ENCODE assay signal across 14 cellular contexts in the genomic region with DNA sequence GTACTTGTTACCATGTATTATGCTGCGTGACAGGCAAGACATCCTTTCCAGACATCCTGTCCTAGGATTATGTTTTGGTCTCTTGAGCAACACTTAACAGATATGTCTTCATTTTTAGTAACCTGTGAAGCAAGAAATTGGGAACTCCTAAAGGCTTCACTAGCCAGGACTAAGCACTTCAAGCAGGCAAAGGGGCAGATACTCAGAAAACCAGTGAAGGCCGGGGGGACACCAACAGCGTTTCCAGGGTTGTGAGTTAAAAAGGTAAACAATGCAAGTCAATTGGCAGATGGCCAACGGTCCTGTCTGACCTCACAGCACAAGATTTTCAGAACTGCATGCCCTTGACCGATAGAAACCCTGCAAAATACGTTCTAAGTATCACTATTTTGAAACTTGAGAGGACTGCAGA.
A peak's percentile ranks its signal among the peaks of the same experiment; 100 is the strongest.
DNase-seq lines count a peak whose midpoint lies in the region; ATAC-seq and TF ChIP-seq lines count a peak whose summit lies in the region.
"Had no signal": no experiment of that assay in that cellular context is flagged by ENCODE, and none has a peak within 500 bp of the region (broad histone marks: within the 10 kb centered on the region; RNA-seq: fewer than 3 reads in every experiment).

No MANE protein-coding gene starts in this region.

- H3K27ac ChIP-seq in hepatocyte: no peak overlapping the region
- peak overlapping the region; percentile 61 for H3K27ac ChIP-seq in smooth muscle cell (ENCODE audit: low read depth)

- POLR2A ChIA-PET in activated CD4-positive, alpha-beta T cell treated with anti-CD3 and anti-CD28 coated beads, Interleukin-2, amount 10 ng/mL, durations not matched to agents 7 days and 5 days (lab: Charles Lee): no interaction called here

- no peaks in the 10 kb centered on the region for H3K9me2 ChIP-seq in hepatocyte (replicated peaks; ENCODE audit: insufficient read depth)

- H3K4me1 ChIP-seq in hepatocyte (ENCODE audit: insufficient read depth): peaks cover 9% of the 10 kb centered on the region
- peaks cover 10% of the 10 kb centered on the region for H3K4me1 ChIP-seq in smooth muscle cell (ENCODE audit: low read depth)

- H3K4me3 Mint-ChIP-seq in activated T-helper 17 cell treated with anti-CD3 and anti-CD28 coated beads, Interleukin-2, amount 50 U/mL, for 72 hours: no peak overlapping the region
- H3K4me3 Mint-ChIP-seq in activated CD4-positive, alpha-beta T cell treated with anti-CD3 and anti-CD28 coated beads, Interleukin-2, amount 10 ng/mL, durations not matched to agents 7 days and 5 days: no peak overlapping the region

- H2AFZ ChIP-seq in hepatocyte: no peak overlapping the region
- peak overlapping the region; percentile 30 for H2AFZ ChIP-seq in smooth muscle cell (ENCODE audit: low read depth)

- H3K27ac Mint-ChIP-seq in activated T-helper 17 cell treated with anti-CD3 and anti-CD28 coated beads, Interleukin-2, amount 50 U/mL, for 72 hours: peak overlapping the region; percentile 10
- no peak overlapping the region for H3K27ac Mint-ChIP-seq in activated CD4-positive, alpha-beta T cell treated with anti-CD3 and anti-CD28 coated beads, Interleukin-2, amount 10 ng/mL, durations not matched to agents 7 days and 5 days

- no peaks in the 10 kb centered on the region for H3K79me2 ChIP-seq in hepatocyte
- H3K79me2 ChIP-seq in smooth muscle cell (ENCODE audit: low read depth): no peaks in the 10 kb centered on the region

- no peaks in the 10 kb centered on the region for H3K9me3 Mint-ChIP-seq in activated T-helper 17 cell treated with anti-CD3 and anti-CD28 coated beads, Interleukin-2, amount 50 U/mL, for 72 hours
- H3K9me3 Mint-ChIP-seq in activated CD4-positive, alpha-beta T cell treated with anti-CD3 and anti-CD28 coated beads, Interleukin-2, amount 10 ng/mL, durations not matched to agents 7 days and 5 days: peaks cover 21% of the 10 kb centered on the region

- no peaks in the 10 kb centered on the region for H3K9me3 ChIP-seq in hepatocyte (ENCODE audit: low read depth)
- no peaks in the 10 kb centered on the region for H3K9me3 ChIP-seq in smooth muscle cell (replicated peaks; ENCODE audit: low read depth)

- 22% methylated on average over 6 of the region's 6 CpGs for WGBS in hepatocyte (ENCODE audit: low lambda C conversion rate, missing lambda C conversion rate)
- 24% methylated on average over 6 of the region's 6 CpGs for WGBS in smooth muscle cell (ENCODE audit: low lambda C conversion rate)

- peaks cover 4% of the 10 kb centered on the region for H3F3A ChIP-seq in smooth muscle cell (ENCODE audit: low read depth)

- CTCF ChIA-PET in activated CD4-positive, alpha-beta T cell treated with anti-CD3 and anti-CD28 coated beads, Interleukin-2, amount 10 ng/mL, durations not matched to agents 7 days and 5 days (lab: Charles Lee): interaction anchor here (0.9 to 1.2 kb wide), 2 partner anchors 18 to 51 kb away, joined by 3 read pairs; no protein-coding TSS in a partner anchor

- no peak for TF ChIP-seq CTCF in hepatocyte (IDR thresholded peaks at IDR 0.05; ENCODE audit: poor library complexity)
- TF ChIP-seq CTCF in smooth muscle cell (IDR thresholded peaks at IDR 0.05; ENCODE audit: borderline replicate concordance, insufficient read depth, poor library complexity, severe bottlenecking): no peak

- H3K4me3 ChIP-seq in hepatocyte (no peak overlapping the region), smooth muscle cell (no peak overlapping the region)

- H3K36me3 ChIP-seq in hepatocyte (replicated peaks; ENCODE audit: insufficient read depth, low read depth): no peaks in the 10 kb centered on the region
- no peaks in the 10 kb centered on the region for H3K36me3 ChIP-seq in smooth muscle cell (ENCODE audit: low read depth)

- peak; percentile 46 for DNase-seq in NCI-H82 (lab: John Stamatoyannopoulos, UW)
- DNase-seq in NCI-H82 treated with DMSO at 0.1 percent for 48 hours (lab: John Stamatoyannopoulos, UW; ENCODE audit: unreplicated experiment): no peak
- DNase-seq in hepatocyte (ENCODE audit: low spot score): peak; percentile 80
- DNase-seq in smooth muscle cell (lab: John Stamatoyannopoulos, UW; ENCODE audit: unreplicated experiment): no peak
- no peak for DNase-seq in stimulated activated CD8-positive, alpha-beta memory T cell treated with anti-CD3 and anti-CD28 coated beads, Interleukin-4, amount 100 ng/mL, for 48 hours
- no peak for DNase-seq in activated CD4-positive, alpha-beta T cell treated with anti-CD3 and anti-CD28 coated beads, Interleukin-2, amount 10 ng/mL, durations not matched to agents 7 days and 5 days
- DNase-seq: activated CD4-positive, alpha-beta T cell treated with anti-CD3 and anti-CD28 coated beads for 1 hour; activated effector memory CD4-positive, alpha-beta T cell treated with anti-CD3 and anti-CD28 coated beads, Interleukin-2, amount 50 U/mL, for 16 hours; DMS79; effector memory CD4-positive, alpha-beta T cell; NCI-H1105 treated with DMSO at 0.1 percent for 48 hours; stimulated activated CD4-positive, alpha-beta T cell treated with anti-CD3 and anti-CD28 coated beads, Interleukin-4, amount 100 ng/mL, for 24 hours had no signal

- no peaks in the 10 kb centered on the region for H3K36me3 Mint-ChIP-seq in activated T-helper 17 cell treated with anti-CD3 and anti-CD28 coated beads, Interleukin-2, amount 50 U/mL, for 72 hours (ENCODE audit: low read depth)
- peaks cover 50% of the 10 kb centered on the region for H3K36me3 Mint-ChIP-seq in activated CD4-positive, alpha-beta T cell treated with anti-CD3 and anti-CD28 coated beads, Interleukin-2, amount 10 ng/mL, durations not matched to agents 7 days and 5 days (ENCODE audit: low read depth)

- H3K27me3 Mint-ChIP-seq in activated T-helper 17 cell treated with anti-CD3 and anti-CD28 coated beads, Interleukin-2, amount 50 U/mL, for 72 hours: no peaks in the 10 kb centered on the region
- no peaks in the 10 kb centered on the region for H3K27me3 Mint-ChIP-seq in activated CD4-positive, alpha-beta T cell treated with anti-CD3 and anti-CD28 coated beads, Interleukin-2, amount 10 ng/mL, durations not matched to agents 7 days and 5 days

- no peaks in the 10 kb centered on the region for H4K20me1 ChIP-seq in hepatocyte (ENCODE audit: insufficient read depth, poor library complexity, severe bottlenecking)
- H4K20me1 ChIP-seq in smooth muscle cell (ENCODE audit: low read depth): no peaks in the 10 kb centered on the region

- H3K27me3 ChIP-seq in hepatocyte: no peaks in the 10 kb centered on the region
- no peaks in the 10 kb centered on the region for H3K27me3 ChIP-seq in smooth muscle cell (ENCODE audit: low read depth)

- peak overlapping the region; percentile 19 for H3K4me2 ChIP-seq in hepatocyte
- H3K4me2 ChIP-seq in smooth muscle cell: peak overlapping the region; percentile 50

- H3K4me1 Mint-ChIP-seq in activated T-helper 17 cell treated with anti-CD3 and anti-CD28 coated beads, Interleukin-2, amount 50 U/mL, for 72 hours: peaks cover 36% of the 10 kb centered on the region
- H3K4me1 Mint-ChIP-seq in activated CD4-positive, alpha-beta T cell treated with anti-CD3 and anti-CD28 coated beads, Interleukin-2, amount 10 ng/mL, durations not matched to agents 7 days and 5 days: peaks cover 81% of the 10 kb centered on the region

- H3K9ac ChIP-seq in smooth muscle cell (ENCODE audit: low read depth): no peak overlapping the region

- no peak for ATAC-seq in activated T-helper 17 cell treated with anti-CD3 and anti-CD28 coated beads, Interleukin-2, amount 50 U/mL, for 72 hours (replicated peaks)
- no peak for ATAC-seq in GM21447 (IDR thresholded peaks at IDR 0.05; ENCODE audit: unreplicated experiment)

Comparison
In these comparisons a context has a peak if more than half of its experiments do, and no peak if none do; other contexts are left out.
1. DNase-seq: peak in NCI-H82 (single experiment) and hepatocyte (single experiment); none in NCI-H82 treated with DMSO at 0.1 percent for 48 hours (single experiment), smooth muscle cell (single experiment), stimulated activated CD8-positive, alpha-beta memory T cell treated with anti-CD3 and anti-CD28 coated beads, Interleukin-4, amount 100 ng/mL, for 48 hours (single experiment) and activated CD4-positive, alpha-beta T cell treated with anti-CD3 and anti-CD28 coated beads, Interleukin-2, amount 10 ng/mL, durations not matched to agents 7 days and 5 days (single experiment).